Comparison of ENCODE assay signal across 12 cellular contexts in the genomic region with DNA sequence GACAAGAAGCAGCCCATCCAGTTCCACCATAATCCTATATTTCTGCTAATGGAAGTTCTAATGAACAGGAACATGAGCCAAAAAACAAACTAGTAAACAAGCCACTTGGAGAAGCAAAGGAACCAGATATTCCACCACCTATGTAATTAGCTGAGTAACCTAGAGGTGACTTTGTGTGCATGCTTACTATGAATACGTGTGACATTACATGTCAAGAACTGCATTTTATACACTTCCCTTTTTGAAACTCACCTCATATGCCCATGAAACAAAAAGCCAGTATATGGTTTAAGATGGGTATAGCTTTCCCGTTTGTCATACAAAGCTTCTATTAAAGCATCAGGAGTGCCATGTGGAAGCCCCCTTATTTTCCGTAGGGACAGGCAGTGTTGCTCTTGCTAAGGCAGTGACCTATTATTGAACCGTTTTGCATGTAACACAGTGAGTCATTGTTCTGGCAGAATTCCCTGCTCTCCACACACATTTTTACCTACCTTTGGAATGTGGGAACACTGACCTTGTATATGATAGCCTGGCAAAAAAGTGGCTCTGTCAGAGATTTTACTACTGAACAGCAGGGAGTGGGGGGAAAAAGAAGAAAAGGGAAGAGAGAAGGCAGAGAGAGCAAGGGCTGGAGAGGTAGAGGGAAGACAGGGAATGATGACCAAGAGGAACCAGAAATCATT. TPM values are rescaled to one million over a fixed set of nuclear protein-coding genes. Genes with fewer than 3 reads are reported as not detected.
DNase-seq lines count a peak whose midpoint lies in the region; ATAC-seq, FAIRE-seq and TF ChIP-seq lines count a peak whose summit lies in the region.
"Had no signal": no experiment of that assay in that cellular context is flagged by ENCODE, and none has a peak within 500 bp of the region (broad histone marks: within the 10 kb centered on the region; RNA-seq: fewer than 3 reads in every experiment).

No MANE protein-coding gene starts in this region.

- BruUV-seq in GM12878 (replicated peaks; lab: Mats Ljungman, UMichigan): no TSS peak

- no peaks in the 10 kb centered on the region for H3K36me3 Mint-ChIP-seq in natural killer cell treated with Interleukin-12 subunit alpha and Interleukin-12 subunit beta and Interleukin-15 and Interleukin-18, amount 100 ng/mL, for 72 hours

- no peak for FAIRE-seq in GM12878 (lab: Jason Lieb, UNC)

- CTCF ChIA-PET in GM12878 (lab: Yijun Ruan, JAX): no interaction called here

- 15% methylated on average over 4 of the region's 4 CpGs for WGBS in GM12878 (ENCODE audit: insufficient coverage, insufficient replicate concordance, low lambda C conversion rate, missing lambda C conversion rate)

- POLR2A ChIA-PET in GM12878 (lab: Charles Lee): no interaction called here

- H3K9me3 ChIP-seq in left ventricle myocardium inferior (replicated peaks) (no peaks in the 10 kb centered on the region), GM12878 (replicated peaks; ENCODE audit: control insufficient read depth, insufficient read depth, low read length) (no peaks in the 10 kb centered on the region)
- H3K9me3 ChIP-seq: BLaER1 had no signal

- H3K4me1 Mint-ChIP-seq in natural killer cell treated with Interleukin-12 subunit alpha and Interleukin-12 subunit beta and Interleukin-15 and Interleukin-18, amount 100 ng/mL, for 72 hours (ENCODE audit: low read depth in 2 of 2): no peaks in the 10 kb centered on the region

- no peak overlapping the region for H2AFZ ChIP-seq in GM12878 (ENCODE audit: control insufficient read depth, low read depth, low read length)

- no peak overlapping the region for H3K4me3 ChIP-seq in left ventricle myocardium inferior
- H3K4me3 ChIP-seq in GM12878: no peak overlapping the region
- H3K4me3 ChIP-seq: BLaER1 had no signal

- H3K36me3 ChIP-seq in left ventricle myocardium inferior (no peaks in the 10 kb centered on the region), GM12878 (ENCODE audit: control insufficient read depth in 2 of 2, insufficient read depth in 2 of 2, low read length in 1 of 2) (no peaks in the 10 kb centered on the region)
- H3K36me3 ChIP-seq: BLaER1 had no signal

- DNase-seq in Right ventricle myocardium inferior (ENCODE audit: missing footprints) (no peak), left ventricle myocardium inferior (no peak), GM12878 (ENCODE audit: low read depth, low spot score) (no peak), kidney glomerular epithelial cell (lab: John Stamatoyannopoulos, UW) (peak; percentile 91), NCI-H2107 (lab: John Stamatoyannopoulos, UW) (no peak)
- no peak for DNase-seq in natural killer cell treated with Interleukin-12 subunit alpha and Interleukin-12 subunit beta and Interleukin-15 and Interleukin-18, amount 100 ng/mL, for 72 hours (ENCODE audit: low spot score)
- DNase-seq: activated CD4-positive, alpha-beta T cell treated with anti-CD3 and anti-CD28 coated beads for 1 hour had no signal

- peaks cover 31 to 37% of the 10 kb centered on the region in 2 donors for H3K27me3 Mint-ChIP-seq in natural killer cell treated with Interleukin-12 subunit alpha and Interleukin-12 subunit beta and Interleukin-15 and Interleukin-18, amount 100 ng/mL, for 72 hours

- in situ Hi-C loops in GM12878 (cut with MboI): no loop called here

- H3K9me3 Mint-ChIP-seq in natural killer cell treated with Interleukin-12 subunit alpha and Interleukin-12 subunit beta and Interleukin-15 and Interleukin-18, amount 100 ng/mL, for 72 hours: no peaks in the 10 kb centered on the region
- H3K9me3 Mint-ChIP-seq: dendritic cell treated with granulocyte-macrophage colony-stimulating factor and Interleukin-4, amounts not matched to agents 40 ng/mL and 50 ng/mL, for 4 days; neural crest cell had no signal

- no peak for TF ChIP-seq CTCF in left ventricle myocardium inferior (IDR thresholded peaks at IDR 0.05; ENCODE audit: borderline replicate concordance)
- TF ChIP-seq CTCF in GM12878 (IDR thresholded peaks at IDR 0.05 in 2 of 3, conservative IDR thresholded peaks at IDR 0.05 in 1 of 3; ENCODE audit: control insufficient read depth in 2 of 3, extremely low read depth in 1 of 3, insufficient read depth in 1 of 3, low read depth in 3 of 3, low read length in 3 of 3): no peak

- SMC1A ChIA-PET in GM12878 (lab: Charles Lee; ENCODE audit: uncharacterized antibody, unreplicated experiment): interaction anchor here (0.6 to 1.0 kb wide), 2 partner anchors 9 to 159 kb away, joined by 3 read pairs; no protein-coding TSS in a partner anchor

- no peak for TF ChIP-seq EP300 in GM12878 (IDR thresholded peaks at IDR 0.05; ENCODE audit: borderline replicate concordance in 1 of 2, control insufficient read depth in 1 of 2, low read depth in 2 of 2, low read length in 2 of 2)

- H3K79me2 ChIP-seq in GM12878 (ENCODE audit: control insufficient read depth, insufficient read depth, low read length): no peaks in the 10 kb centered on the region

- peaks cover 13% of the 10 kb centered on the region for H3K4me1 ChIP-seq in left ventricle myocardium inferior
- H3K4me1 ChIP-seq in GM12878 (ENCODE audit: control insufficient read depth, insufficient read depth, low read length): peaks cover 10% of the 10 kb centered on the region; the same call in 1 of the 2 replicates
- H3K4me1 ChIP-seq: BLaER1 had no signal

- no peak overlapping the region for H3K4me3 Mint-ChIP-seq in natural killer cell treated with Interleukin-12 subunit alpha and Interleukin-12 subunit beta and Interleukin-15 and Interleukin-18, amount 100 ng/mL, for 72 hours
- H3K4me3 Mint-ChIP-seq: dendritic cell treated with granulocyte-macrophage colony-stimulating factor and Interleukin-4, amounts not matched to agents 40 ng/mL and 50 ng/mL, for 4 days; neural crest cell had no signal

- RAD21 ChIA-PET in GM12878 (lab: Charles Lee; ENCODE audit: unreplicated experiment): no interaction called here

- no peaks in the 10 kb centered on the region for H4K20me1 ChIP-seq in GM12878 (ENCODE audit: control insufficient read depth, insufficient read depth)
- H4K20me1 ChIP-seq: BLaER1 had no signal

- no peaks in the 10 kb centered on the region for H3K27me3 ChIP-seq in left ventricle myocardium inferior (ENCODE audit: low read depth)
- H3K27me3 ChIP-seq in GM12878 (replicated peaks in 1 of 2; ENCODE audit: control insufficient read depth in 2 of 2, insufficient read depth in 2 of 2, low read length in 1 of 2): no peaks in the 10 kb centered on the region; a peak in 1 of 4 replicates
- H3K27me3 ChIP-seq: BLaER1 had no signal

- no peak for TF ChIP-seq POLR2A in GM12878 (IDR thresholded peaks at IDR 0.05; ENCODE audit: low read depth, low read length)
- no peak for TF ChIP-seq POLR2A in GM18505 (IDR thresholded peaks at IDR 0.05; ENCODE audit: borderline replicate concordance, extremely low read depth, insufficient read depth, insufficient read length)

- no peak overlapping the region for H3K27ac Mint-ChIP-seq in natural killer cell treated with Interleukin-12 subunit alpha and Interleukin-12 subunit beta and Interleukin-15 and Interleukin-18, amount 100 ng/mL, for 72 hours
- H3K27ac Mint-ChIP-seq: dendritic cell treated with granulocyte-macrophage colony-stimulating factor and Interleukin-4, amounts not matched to agents 40 ng/mL and 50 ng/mL, for 4 days had no signal

- ATAC-seq in Right ventricle myocardium inferior: peak; percentile 34
- peak; percentile 17; the same call in 1 of the 3 replicates for ATAC-seq in GM12878
- no peak for ATAC-seq in natural killer cell treated with Interleukin-12 subunit alpha and Interleukin-12 subunit beta and Interleukin-15 and Interleukin-18, amount 100 ng/mL, for 72 hours
- ATAC-seq in GM18505 (IDR thresholded peaks at IDR 0.05; ENCODE audit: unreplicated experiment): no peak
- no peak for ATAC-seq in HG02571 (IDR thresholded peaks at IDR 0.05; ENCODE audit: unreplicated experiment)

- TF ChIP-seq RAD21 in GM12878 (IDR thresholded peaks at IDR 0.05; ENCODE audit: insufficient read depth, low read depth, low read length): no peak

- H3K27ac ChIP-seq in left ventricle myocardium inferior (replicated peaks): no peak overlapping the region
- no peak overlapping the region for H3K27ac ChIP-seq in GM12878 (ENCODE audit: control insufficient read depth, insufficient read depth)
- H3K27ac ChIP-seq: BLaER1 had no signal

- intact Hi-C loops in Right ventricle myocardium inferior (cut with DNase I) (no loop called here), left ventricle myocardium inferior (cut with micrococcal nuclease) (no loop called here), GM12878 (cut with micrococcal nuclease; ENCODE audit: unreplicated experiment) (no loop called here)

- no peak overlapping the region for H3K9ac ChIP-seq in GM12878 (ENCODE audit: control insufficient read depth, insufficient read depth, low read length)
- H3K9ac ChIP-seq: BLaER1 had no signal

- H3K4me2 ChIP-seq in GM12878 (ENCODE audit: control insufficient read depth, insufficient read depth): no peak overlapping the region
- H3K4me2 ChIP-seq: BLaER1 had no signal

TF ChIP-seq in GM12878, 131 proteins besides CTCF, POLR2A, EP300 and RAD21 (continues in another document):
- no peak for TF ChIP-seq SMC3 (IDR thresholded peaks at IDR 0.05; ENCODE audit: borderline replicate concordance, low read length)
- TF ChIP-seq SPI1 (IDR thresholded peaks at IDR 0.05; ENCODE audit: borderline replicate concordance, insufficient read depth, low read depth, low read length): peak; percentile 64; the same call in 1 of the 2 replicates

RNA-seq across cellular contexts. Expression of gene FRMD6, which starts 34.8 kb away (rescaled TPM):
- total RNA-seq in Right ventricle myocardium inferior: 8.9 TPM
- 7.7 TPM for total RNA-seq in left ventricle myocardium inferior
- total RNA-seq in GM12878 (2013; cell fraction: nucleolus; rRNA removed): 1.8 and 2.2 TPM in 2 replicates
- 4.0 and 7.8 TPM in 2 replicates for total RNA-seq in GM12878 (2014; rRNA removed)
- total RNA-seq in GM12878 (2014; rRNA removed; fragmentation: Illumina TruSeq; extraction: Trizol): 3.5 and 5.5 TPM in 2 replicates
- total RNA-seq in GM12878 (2021): 3.9 and 6.7 TPM in 2 replicates
- 1.0 TPM for polyA plus RNA-seq in GM12878 (2011; ENCODE audit: low read depth)
- 0.76 and 0.86 TPM in 2 replicates for polyA plus RNA-seq in GM12878 (2011; rRNA removed)
- 0.72 and 0.75 TPM in 2 replicates for polyA plus RNA-seq in GM12878 (2011; cell fraction: cytosol; rRNA removed)
- 0.70 and 1.2 TPM in 2 replicates for polyA plus RNA-seq in GM12878 (2011; cell fraction: nucleus; rRNA removed)
- 0.83 and 1.4 TPM in 2 replicates for polyA plus RNA-seq in GM12878 (2012)
- 3.1 and 3.5 TPM in 2 replicates for polyA plus RNA-seq in GM12878 (2014; fragmentation: Illumina TruSeq; extraction: Trizol)
- 1 to 10 TPM; 1.1 to 1.6 TPM for polyA plus RNA-seq in GM12878 (2014; fragmentation: Nextera tagmentation; extraction: Ambion mirVana)
- 3.2 and 3.9 TPM in 2 replicates for polyA plus RNA-seq in GM12878 (2014; rRNA removed)
- polyA plus RNA-seq in GM12878 (2016; fragmentation: Nextera tagmentation; extraction: Ambion mirVana): 1 to 10 TPM; 5.2 to 6.6 TPM
- polyA minus RNA-seq in GM12878 (2011; rRNA and poly(A)+ RNA removed): 2.1 and 2.6 TPM in 2 replicates
- 0.67 and 1.7 TPM in 2 replicates for polyA minus RNA-seq in GM12878 (2011; cell fraction: cytosol; rRNA and poly(A)+ RNA removed)
- polyA minus RNA-seq in GM12878 (2011; cell fraction: nucleus; rRNA and poly(A)+ RNA removed): 0.60 and 2.5 TPM in 2 replicates
- 1 to 10 TPM; 2.5 to 3.0 TPM for total RNA-seq in natural killer cell treated with Interleukin-12 subunit alpha and Interleukin-12 subunit beta and Interleukin-15 and Interleukin-18, amount 100 ng/mL, for 72 hours

Comparison
In these comparisons a context has a peak if more than half of its experiments do, and no peak if none do; other contexts are left out.
1. ATAC-seq: peak in Right ventricle myocardium inferior (single experiment) and GM12878 (single experiment); none in natural killer cell treated with Interleukin-12 subunit alpha and Interleukin-12 subunit beta and Interleukin-15 and Interleukin-18, amount 100 ng/mL, for 72 hours (0 of 2), GM18505 (single experiment) and HG02571 (single experiment).